1 cellular context compared by ENCODE assay signal in the genomic region with DNA sequence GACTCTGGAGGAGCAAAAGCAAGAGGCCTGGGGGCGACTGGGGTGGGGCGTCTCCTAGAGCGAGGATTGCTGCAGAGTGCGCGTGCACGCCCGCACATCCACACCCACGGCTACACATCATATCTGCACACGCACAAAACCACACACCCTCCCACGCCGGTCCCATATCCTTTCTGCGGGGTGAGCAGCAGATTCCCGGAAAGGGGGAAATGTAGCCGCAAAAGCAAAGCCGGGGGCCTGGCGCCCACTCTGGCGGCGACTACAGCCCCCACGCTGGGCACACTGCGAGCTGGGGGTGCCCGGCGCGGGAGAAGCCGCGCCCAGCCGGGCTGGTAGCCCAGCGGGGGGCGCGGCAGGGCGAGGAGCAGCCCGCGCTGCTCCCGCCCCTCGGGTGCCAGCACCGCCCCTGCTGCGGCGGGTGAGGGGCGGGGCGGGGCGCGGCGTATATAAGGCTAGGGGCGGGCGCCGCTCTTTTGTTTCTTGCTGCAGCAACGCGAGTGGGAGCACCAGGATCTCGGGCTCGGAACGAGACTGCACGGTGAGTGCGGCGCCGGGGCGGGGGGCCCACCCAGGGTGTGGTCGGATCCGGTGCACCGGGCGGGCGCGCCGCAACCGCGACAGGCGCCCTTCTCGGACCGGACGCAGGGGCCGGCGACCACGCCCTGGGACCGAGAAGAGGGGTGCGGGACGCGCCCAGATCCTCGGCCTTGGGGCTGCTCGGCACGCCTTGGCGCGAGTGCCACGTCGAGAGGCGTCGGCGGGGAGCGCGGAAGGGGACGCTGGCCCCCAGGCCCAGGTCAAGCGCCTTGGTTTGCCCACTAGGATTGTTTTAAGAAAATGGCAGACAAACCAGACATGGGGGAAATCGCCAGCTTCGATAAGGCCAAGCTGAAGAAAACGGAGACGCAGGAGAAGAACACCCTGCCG.
TF ChIP-seq lines count a peak whose summit lies in the region.

A gene (plus strand): TSS at position 476 of the 927 bp plus-strand sequence.

TF ChIP-seq in SK-N-SH treated with all-trans-retinoic acid at 6 μM for 48 hours, 23 proteins besides CTCF, POLR2A, EP300 and RAD21 (continued from another document):
- TF ChIP-seq, protein P1, sequence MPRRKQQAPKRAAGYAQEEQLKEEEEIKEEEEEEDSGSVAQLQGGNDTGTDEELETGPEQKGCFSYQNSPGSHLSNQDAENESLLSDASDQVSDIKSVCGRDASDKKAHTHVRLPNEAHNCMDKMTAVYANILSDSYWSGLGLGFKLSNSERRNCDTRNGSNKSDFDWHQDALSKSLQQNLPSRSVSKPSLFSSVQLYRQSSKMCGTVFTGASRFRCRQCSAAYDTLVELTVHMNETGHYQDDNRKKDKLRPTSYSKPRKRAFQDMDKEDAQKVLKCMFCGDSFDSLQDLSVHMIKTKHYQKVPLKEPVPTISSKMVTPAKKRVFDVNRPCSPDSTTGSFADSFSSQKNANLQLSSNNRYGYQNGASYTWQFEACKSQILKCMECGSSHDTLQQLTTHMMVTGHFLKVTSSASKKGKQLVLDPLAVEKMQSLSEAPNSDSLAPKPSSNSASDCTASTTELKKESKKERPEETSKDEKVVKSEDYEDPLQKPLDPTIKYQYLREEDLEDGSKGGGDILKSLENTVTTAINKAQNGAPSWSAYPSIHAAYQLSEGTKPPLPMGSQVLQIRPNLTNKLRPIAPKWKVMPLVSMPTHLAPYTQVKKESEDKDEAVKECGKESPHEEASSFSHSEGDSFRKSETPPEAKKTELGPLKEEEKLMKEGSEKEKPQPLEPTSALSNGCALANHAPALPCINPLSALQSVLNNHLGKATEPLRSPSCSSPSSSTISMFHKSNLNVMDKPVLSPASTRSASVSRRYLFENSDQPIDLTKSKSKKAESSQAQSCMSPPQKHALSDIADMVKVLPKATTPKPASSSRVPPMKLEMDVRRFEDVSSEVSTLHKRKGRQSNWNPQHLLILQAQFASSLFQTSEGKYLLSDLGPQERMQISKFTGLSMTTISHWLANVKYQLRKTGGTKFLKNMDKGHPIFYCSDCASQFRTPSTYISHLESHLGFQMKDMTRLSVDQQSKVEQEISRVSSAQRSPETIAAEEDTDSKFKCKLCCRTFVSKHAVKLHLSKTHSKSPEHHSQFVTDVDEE (CRISPR knock-in tag; IDR thresholded peaks at IDR 0.05) = no peak
- TF ChIP-seq, protein P2, sequence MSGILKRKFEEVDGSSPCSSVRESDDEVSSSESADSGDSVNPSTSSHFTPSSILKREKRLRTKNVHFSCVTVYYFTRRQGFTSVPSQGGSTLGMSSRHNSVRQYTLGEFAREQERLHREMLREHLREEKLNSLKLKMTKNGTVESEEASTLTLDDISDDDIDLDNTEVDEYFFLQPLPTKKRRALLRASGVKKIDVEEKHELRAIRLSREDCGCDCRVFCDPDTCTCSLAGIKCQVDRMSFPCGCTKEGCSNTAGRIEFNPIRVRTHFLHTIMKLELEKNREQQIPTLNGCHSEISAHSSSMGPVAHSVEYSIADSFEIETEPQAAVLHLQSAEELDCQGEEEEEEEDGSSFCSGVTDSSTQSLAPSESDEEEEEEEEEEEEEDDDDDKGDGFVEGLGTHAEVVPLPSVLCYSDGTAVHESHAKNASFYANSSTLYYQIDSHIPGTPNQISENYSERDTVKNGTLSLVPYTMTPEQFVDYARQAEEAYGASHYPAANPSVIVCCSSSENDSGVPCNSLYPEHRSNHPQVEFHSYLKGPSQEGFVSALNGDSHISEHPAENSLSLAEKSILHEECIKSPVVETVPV (CRISPR knock-in tag; IDR thresholded peaks at IDR 0.05) = no peak
- TF ChIP-seq TOX (CRISPR knock-in tag; IDR thresholded peaks at IDR 0.05; ENCODE audit: borderline replicate concordance) (no peak), ZC3H10 (CRISPR knock-in tag; IDR thresholded peaks at IDR 0.05) (0 out of 2 replicates have a peak, but pooled peaks have one; percentile 3), ARNTL (CRISPR knock-in tag; IDR thresholded peaks at IDR 0.05; ENCODE audit: borderline replicate concordance, low read depth) (no peak), ZNF8 (CRISPR knock-in tag; IDR thresholded peaks at IDR 0.05) (no peak), GLIS3 (CRISPR knock-in tag; IDR thresholded peaks at IDR 0.05) (no peak), OSR1 (CRISPR knock-in tag; IDR thresholded peaks at IDR 0.05) (no peak), ISL1 (CRISPR knock-in tag; IDR thresholded peaks at IDR 0.05) (no peak), PPARA (CRISPR knock-in tag; IDR thresholded peaks at IDR 0.05; ENCODE audit: borderline replicate concordance) (no peak), SNAI2 (CRISPR knock-in tag; IDR thresholded peaks at IDR 0.05) (no peak), ZFP3 (CRISPR knock-in tag; IDR thresholded peaks at IDR 0.05) (0 out of 2 replicates have a peak, but pooled peaks have one; percentile 35)
- TF ChIP-seq, protein P3, sequence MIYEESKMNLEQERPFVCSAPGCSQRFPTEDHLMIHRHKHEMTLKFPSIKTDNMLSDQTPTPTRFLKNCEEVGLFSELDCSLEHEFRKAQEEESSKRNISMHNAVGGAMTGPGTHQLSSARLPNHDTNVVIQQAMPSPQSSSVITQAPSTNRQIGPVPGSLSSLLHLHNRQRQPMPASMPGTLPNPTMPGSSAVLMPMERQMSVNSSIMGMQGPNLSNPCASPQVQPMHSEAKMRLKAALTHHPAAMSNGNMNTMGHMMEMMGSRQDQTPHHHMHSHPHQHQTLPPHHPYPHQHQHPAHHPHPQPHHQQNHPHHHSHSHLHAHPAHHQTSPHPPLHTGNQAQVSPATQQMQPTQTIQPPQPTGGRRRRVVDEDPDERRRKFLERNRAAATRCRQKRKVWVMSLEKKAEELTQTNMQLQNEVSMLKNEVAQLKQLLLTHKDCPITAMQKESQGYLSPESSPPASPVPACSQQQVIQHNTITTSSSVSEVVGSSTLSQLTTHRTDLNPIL (CRISPR knock-in tag; IDR thresholded peaks at IDR 0.05; ENCODE audit: low read depth) = no peak
- TF ChIP-seq, protein P4, sequence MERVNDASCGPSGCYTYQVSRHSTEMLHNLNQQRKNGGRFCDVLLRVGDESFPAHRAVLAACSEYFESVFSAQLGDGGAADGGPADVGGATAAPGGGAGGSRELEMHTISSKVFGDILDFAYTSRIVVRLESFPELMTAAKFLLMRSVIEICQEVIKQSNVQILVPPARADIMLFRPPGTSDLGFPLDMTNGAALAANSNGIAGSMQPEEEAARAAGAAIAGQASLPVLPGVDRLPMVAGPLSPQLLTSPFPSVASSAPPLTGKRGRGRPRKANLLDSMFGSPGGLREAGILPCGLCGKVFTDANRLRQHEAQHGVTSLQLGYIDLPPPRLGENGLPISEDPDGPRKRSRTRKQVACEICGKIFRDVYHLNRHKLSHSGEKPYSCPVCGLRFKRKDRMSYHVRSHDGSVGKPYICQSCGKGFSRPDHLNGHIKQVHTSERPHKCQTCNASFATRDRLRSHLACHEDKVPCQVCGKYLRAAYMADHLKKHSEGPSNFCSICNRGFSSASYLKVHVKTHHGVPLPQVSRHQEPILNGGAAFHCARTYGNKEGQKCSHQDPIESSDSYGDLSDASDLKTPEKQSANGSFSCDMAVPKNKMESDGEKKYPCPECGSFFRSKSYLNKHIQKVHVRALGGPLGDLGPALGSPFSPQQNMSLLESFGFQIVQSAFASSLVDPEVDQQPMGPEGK (CRISPR knock-in tag; IDR thresholded peaks at IDR 0.05; ENCODE audit: borderline replicate concordance) = 0 out of 2 replicates have a peak, but pooled peaks have one; percentile 16
